ENCODE assay signal across 3 cellular contexts in the genomic region with DNA sequence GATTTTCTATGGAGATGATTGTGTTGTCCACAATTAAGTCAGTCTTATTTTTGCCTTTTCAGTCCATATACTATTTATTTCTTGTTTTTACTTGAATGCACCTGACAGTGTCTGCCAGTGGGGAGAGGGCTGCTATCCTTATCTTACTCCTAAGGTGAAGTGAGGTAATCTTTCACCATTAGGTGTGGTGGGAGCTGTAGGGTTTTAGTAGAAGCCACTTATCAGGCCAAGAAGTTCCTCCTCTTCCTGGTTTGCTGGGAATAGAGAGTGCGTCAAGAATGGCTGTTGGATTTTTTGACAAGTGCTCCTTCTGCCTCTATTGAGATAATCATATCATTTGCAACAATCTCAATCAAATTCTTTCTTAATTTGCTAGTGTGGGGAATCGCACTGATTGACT.
"Had no signal": no experiment of that assay in that cellular context is flagged by ENCODE, and none has a peak within 500 bp of the region (broad histone marks: within the 10 kb centered on the region; RNA-seq: fewer than 3 reads in every experiment).

No MANE protein-coding gene starts in this region.

- DNase-seq: GDM1, GF-D8 had no signal

- H3K4me3 ChIP-seq: GM12878 had no signal

- ATAC-seq: GM12878 had no signal
